Comparison of ENCODE assay signal across 9 cellular contexts in the genomic region with DNA sequence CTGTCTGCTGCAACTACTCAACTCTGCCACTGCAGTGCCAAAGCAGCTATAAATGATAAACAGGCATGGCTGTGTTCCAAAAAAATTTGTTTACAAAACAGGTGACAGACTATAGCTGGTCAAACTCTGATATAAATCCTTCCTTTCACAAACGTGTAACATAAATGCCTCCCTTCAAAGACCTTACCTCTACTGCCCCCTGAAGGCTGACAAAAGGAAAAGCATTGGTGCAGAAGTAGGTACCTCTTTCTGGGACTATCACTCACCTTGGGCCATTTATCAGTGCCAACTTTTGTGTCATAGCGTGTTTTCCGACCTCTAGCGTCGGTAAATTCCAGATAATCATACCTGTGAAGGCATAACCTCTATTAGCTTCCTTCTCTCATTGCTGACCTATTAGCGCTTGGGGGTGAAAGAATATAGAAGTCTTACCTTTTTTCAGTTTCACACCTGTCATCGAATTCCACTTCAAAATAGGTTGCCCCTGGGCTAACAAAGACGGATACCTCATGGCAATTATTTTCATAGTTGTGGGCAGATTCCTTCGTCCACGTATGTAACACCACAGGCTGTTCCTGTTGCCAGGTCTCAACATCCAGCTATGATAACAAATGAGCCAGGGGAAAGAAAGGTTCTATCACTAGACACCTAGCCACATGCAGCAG.
DNase-seq lines count a peak whose midpoint lies in the region; ATAC-seq and TF ChIP-seq lines count a peak whose summit lies in the region.
"Had no signal": no experiment of that assay in that cellular context is flagged by ENCODE, and none has a peak within 500 bp of the region (broad histone marks: within the 10 kb centered on the region; RNA-seq: fewer than 3 reads in every experiment).

No MANE protein-coding gene starts in this region.

- H3K27ac ChIP-seq in esophagus muscularis mucosa (replicated peaks in 1 of 4): peak overlapping the region; percentile 36 to 73 (median 61)

- H3K36me3 Mint-ChIP-seq in natural killer cell: peaks cover 37% of the 10 kb centered on the region

- H3K4me3 Mint-ChIP-seq in natural killer cell: no peak overlapping the region
- H3K4me3 Mint-ChIP-seq: activated naive CD4-positive, alpha-beta T cell treated with anti-CD3 and anti-CD28 coated beads, Interleukin-2, amount 50 U/mL, for 24 hours had no signal

- TF ChIP-seq CTCF in esophagus muscularis mucosa (IDR thresholded peaks at IDR 0.05): peak; percentile 49 to 67 (median 64)
- TF ChIP-seq CTCF in natural killer cell (IDR thresholded peaks at IDR 0.05): peak; percentile 62

- TF ChIP-seq EP300 in esophagus muscularis mucosa (IDR thresholded peaks at IDR 0.05): no peak

- peaks cover 8 to 32% (median 21%) of the 10 kb centered on the region in 4 donors for H3K4me1 ChIP-seq in esophagus muscularis mucosa

- H3K4me1 Mint-ChIP-seq in natural killer cell: no peaks in the 10 kb centered on the region
- H3K4me1 Mint-ChIP-seq: activated naive CD4-positive, alpha-beta T cell treated with anti-CD3 and anti-CD28 coated beads, Interleukin-2, amount 50 U/mL, for 24 hours had no signal

- no peaks in the 10 kb centered on the region for H3K27me3 Mint-ChIP-seq in natural killer cell (ENCODE audit: low read depth in 2 of 2)
- H3K27me3 Mint-ChIP-seq: activated naive CD4-positive, alpha-beta T cell treated with anti-CD3 and anti-CD28 coated beads, Interleukin-2, amount 50 U/mL, for 24 hours had no signal

- TF ChIP-seq POLR2A in esophagus muscularis mucosa (IDR thresholded peaks at IDR 0.05; ENCODE audit: low read depth): no peak

- no peaks in the 10 kb centered on the region for H3K9me3 Mint-ChIP-seq in natural killer cell
- H3K9me3 Mint-ChIP-seq: activated naive CD4-positive, alpha-beta T cell treated with anti-CD3 and anti-CD28 coated beads, Interleukin-2, amount 50 U/mL, for 24 hours had no signal

- 69% methylated on average over 10 of the region's 10 CpGs for WGBS in esophagus muscularis mucosa

- H3K4me3 ChIP-seq in esophagus muscularis mucosa: no peak overlapping the region

- peaks cover 50 to 98% (median 92%) of the 10 kb centered on the region in 4 donors for H3K36me3 ChIP-seq in esophagus muscularis mucosa

- DNase-seq in NCI-H1436 (lab: John Stamatoyannopoulos, UW): peak; percentile 25
- DNase-seq in NCI-H1436 treated with DMSO at 0.1 percent for 48 hours (lab: John Stamatoyannopoulos, UW): no peak
- DNase-seq in HT-29 (ENCODE audit: low spot score): peak; percentile 28
- DNase-seq in RPMI8226: peak; percentile 64
- no peak for DNase-seq in esophagus muscularis mucosa (ENCODE audit: extremely low spot score)
- DNase-seq in natural killer cell: no peak
- DNase-seq in stimulated activated CD4-positive, alpha-beta T cell treated with anti-CD3 and anti-CD28 coated beads, Interleukin-12 subunit alpha, Interleukin-12 subunit beta, amount 100 ng/mL, for 4 hours: no peak

- intact Hi-C loops in esophagus muscularis mucosa (cut with DNase I): loop anchor here (10.0 kb wide), 1 partner anchor 140 kb away; no protein-coding TSS in a partner anchor
- intact Hi-C loops in natural killer cell (cut with micrococcal nuclease): loop anchor here (1.0 kb wide), 2 partner anchors 158 to 212 kb away; no protein-coding TSS in a partner anchor

- no peaks in the 10 kb centered on the region for H3K9me3 ChIP-seq in esophagus muscularis mucosa

- peak; percentile 25 for ATAC-seq in GM21360 (IDR thresholded peaks at IDR 0.05; ENCODE audit: unreplicated experiment)
- peak; percentile 65 to 72 (median 69) for ATAC-seq in natural killer cell

- H3K27ac Mint-ChIP-seq in natural killer cell: peak overlapping the region in 1 of 2 donors; percentile 50
- H3K27ac Mint-ChIP-seq: activated naive CD4-positive, alpha-beta T cell treated with anti-CD3 and anti-CD28 coated beads, Interleukin-2, amount 50 U/mL, for 24 hours had no signal

- H3K27me3 ChIP-seq in esophagus muscularis mucosa: no peaks in the 10 kb centered on the region

Comparison
In these comparisons a context has a peak if more than half of its experiments do, and no peak if none do; other contexts are left out.
1. DNase-seq: peak in NCI-H1436 (single experiment), HT-29 (single experiment) and RPMI8226 (single experiment); none in NCI-H1436 treated with DMSO at 0.1 percent for 48 hours (single experiment), esophagus muscularis mucosa (single experiment), natural killer cell (single experiment) and stimulated activated CD4-positive, alpha-beta T cell treated with anti-CD3 and anti-CD28 coated beads, Interleukin-12 subunit alpha, Interleukin-12 subunit beta, amount 100 ng/mL, for 4 hours (single experiment).